ENCODE assay signal across 14 cellular contexts in the genomic region with DNA sequence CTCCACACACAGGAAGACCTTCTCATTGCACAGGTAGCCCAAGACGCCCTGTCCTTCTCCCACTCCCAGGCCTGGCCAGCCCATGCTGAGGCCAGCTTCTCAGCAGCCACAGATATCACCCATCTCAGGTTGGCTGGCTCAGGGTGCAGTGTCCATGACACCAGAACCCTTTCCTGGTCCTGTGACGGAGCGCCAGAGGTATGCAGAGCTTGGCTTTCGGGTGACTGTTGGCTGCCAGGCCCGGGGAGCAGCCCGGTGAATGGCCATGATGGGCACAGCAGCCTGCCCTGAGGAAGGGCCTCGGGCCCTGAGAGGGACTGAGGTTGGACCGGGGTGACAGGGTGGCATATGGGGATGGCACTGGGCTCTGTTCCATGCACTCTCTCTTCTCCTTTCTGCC.
"Had no signal": no experiment of that assay in that cellular context is flagged by ENCODE, and none has a peak within 500 bp of the region (broad histone marks: within the 10 kb centered on the region; RNA-seq: fewer than 3 reads in every experiment).

No MANE protein-coding gene starts in this region.

- DNase-seq: glutamatergic neuron; kidney glomerular epithelial cell; lower lobe of right lung; nephron progenitor cell; sigmoid colon; stimulated activated CD4-positive, alpha-beta T cell treated with anti-CD3 and anti-CD28 coated beads, Interleukin-1b, Interleukin-23, amount 100 ng/mL, for 48 hours; T-helper 9 cell; thyroid gland; uterus had no signal

- H3K27me3 ChIP-seq: sigmoid colon, thyroid gland, uterus had no signal

- ATAC-seq: activated CD4-positive, CD25-positive, alpha-beta regulatory T cell treated with anti-CD3 and anti-CD28 coated beads, Interleukin-2, amount 50 U/mL, for 24 hours; esophagus mucosa; lower lobe of right lung had no signal

- H3K27me3 Mint-ChIP-seq: progenitor cell of endocrine pancreas had no signal

- H3K27ac Mint-ChIP-seq: activated T-helper 1 cell treated with anti-CD3 and anti-CD28 coated beads, Interleukin-12 subunit alpha, Interleukin-12 subunit beta, Interleukin-2, Interleukin-4 antibody, amounts not matched to agents 30 ng/mL and 10 ng/mL and 1 ng/mL, durations not matched to agents 14 hours and 24 hours and 36 hours; mesothelial cell of epicardium; nephron progenitor cell; progenitor cell of endocrine pancreas had no signal

- H3K36me3 ChIP-seq: lower lobe of right lung, sigmoid colon, thyroid gland, uterus had no signal

- H3K4me3 Mint-ChIP-seq: activated T-helper 1 cell treated with anti-CD3 and anti-CD28 coated beads, Interleukin-12 subunit alpha, Interleukin-12 subunit beta, Interleukin-2, Interleukin-4 antibody, amounts not matched to agents 30 ng/mL and 10 ng/mL and 1 ng/mL, durations not matched to agents 14 hours and 24 hours and 36 hours; mesothelial cell of epicardium; nephron progenitor cell had no signal

- H3K27ac ChIP-seq: lower lobe of right lung, thyroid gland, uterus had no signal

- H3K4me3 ChIP-seq: lower lobe of right lung, sigmoid colon, thyroid gland, uterus had no signal

- H3K9me3 Mint-ChIP-seq: activated T-helper 1 cell treated with anti-CD3 and anti-CD28 coated beads, Interleukin-12 subunit alpha, Interleukin-12 subunit beta, Interleukin-2, Interleukin-4 antibody, amounts not matched to agents 30 ng/mL and 10 ng/mL and 1 ng/mL, durations not matched to agents 14 hours and 24 hours and 36 hours; mesothelial cell of epicardium; nephron progenitor cell had no signal

- H3K9me3 ChIP-seq: lower lobe of right lung, sigmoid colon, thyroid gland, uterus had no signal
